ENCODE assay signal across 8 cellular contexts in genomic region chr7:12917801-12918200, GRCh38.
"Had no signal": no experiment of that assay in that cellular context is flagged by ENCODE, and none has a peak within 500 bp of the region (broad histone marks: within the 10 kb centered on the region; RNA-seq: fewer than 3 reads in every experiment).

No MANE protein-coding gene starts in this region.

- H3K4me2 ChIP-seq: KMS-11 had no signal

- ATAC-seq: HepG2 had no signal

- H3K4me3 Mint-ChIP-seq: IgD-negative memory B cell had no signal

- H3K27ac ChIP-seq: HL-60, KMS-11 had no signal

- H3K36me3 Mint-ChIP-seq: IgD-negative memory B cell had no signal

- H3K9ac ChIP-seq: KMS-11 had no signal

- H3K4me1 Mint-ChIP-seq: IgD-negative memory B cell had no signal

- H3K27ac Mint-ChIP-seq: IgD-negative memory B cell had no signal

- DNase-seq: IMR-90, KBM-7, KG1 had no signal

- FAIRE-seq: HepG2, HTR-8/SVneo had no signal
